31 cellular contexts compared by ENCODE assay signal in the genomic region with DNA sequence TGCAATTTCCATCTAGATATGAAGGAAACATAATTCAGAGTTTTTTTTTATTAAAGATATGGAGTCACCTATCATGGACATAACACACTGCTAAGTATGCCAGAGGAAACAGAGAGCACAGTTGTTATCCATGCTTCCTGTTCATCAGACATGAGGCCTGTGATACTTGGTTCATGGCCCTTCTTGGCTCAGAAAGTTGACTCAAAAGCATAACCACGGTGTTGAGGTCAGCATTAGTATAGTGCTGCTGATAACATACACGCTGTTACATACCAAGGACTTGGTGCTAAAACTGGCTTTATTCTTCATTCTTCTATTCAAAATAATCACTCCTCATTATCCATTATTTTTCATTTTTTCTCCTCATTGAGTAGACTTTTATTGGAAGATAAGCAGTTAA.
"Had no signal": no experiment of that assay in that cellular context is flagged by ENCODE, and none has a peak within 500 bp of the region (broad histone marks: within the 10 kb centered on the region; RNA-seq: fewer than 3 reads in every experiment).

No MANE protein-coding gene starts in this region.

- FAIRE-seq: small intestine had no signal

- H3K4me3 ChIP-seq: ovary, psoas muscle, right lobe of liver, sigmoid colon, stomach, suprapubic skin, testis, tibial artery, transverse colon, upper lobe of right lung, uterus had no signal

- H3K79me2 ChIP-seq: parathyroid adenoma had no signal

- H3K27me3 Mint-ChIP-seq: natural killer cell treated with Interleukin-12 subunit alpha and Interleukin-12 subunit beta and Interleukin-15 and Interleukin-18, amount 100 ng/mL, for 72 hours; progenitor cell of endocrine pancreas; stimulated activated naive B cell treated with anti-CD40 and anti-IgM and Interleukin-4, amounts not matched to agents 10 μg/mL and 1 μg/mL and 100 μg/mL, for 72 hours; stimulated activated naive CD8-positive, alpha-beta T cell treated with anti-CD3 and anti-CD28 coated beads, Interleukin-15, Interleukin-2, amounts not matched to agents 100 ng/mL and 50 ng/mL, for 24 hours had no signal

- H3K4me3 Mint-ChIP-seq: naive thymus-derived CD8-positive, alpha-beta T cell; natural killer cell treated with Interleukin-12 subunit alpha and Interleukin-12 subunit beta and Interleukin-15 and Interleukin-18, amount 100 ng/mL, for 72 hours; nephron progenitor cell; neural crest cell; stimulated activated effector memory CD8-positive, alpha-beta T cell treated with anti-CD3 and anti-CD28 coated beads, Interleukin-12 subunit alpha, Interleukin-12 subunit beta, amount 100 ng/mL, for 72 hours; stimulated activated naive B cell treated with anti-CD40 and anti-IgM and Interleukin-4, amounts not matched to agents 10 μg/mL and 1 μg/mL and 100 μg/mL, for 72 hours; stimulated activated naive CD8-positive, alpha-beta T cell treated with anti-CD3 and anti-CD28 coated beads, Interleukin-15, Interleukin-2, amounts not matched to agents 100 ng/mL and 50 ng/mL, for 24 hours; type B pancreatic cell had no signal

- H3K27ac Mint-ChIP-seq: naive thymus-derived CD8-positive, alpha-beta T cell; natural killer cell treated with Interleukin-12 subunit alpha and Interleukin-12 subunit beta and Interleukin-15 and Interleukin-18, amount 100 ng/mL, for 72 hours; nephron progenitor cell; progenitor cell of endocrine pancreas; stimulated activated effector memory CD8-positive, alpha-beta T cell treated with anti-CD3 and anti-CD28 coated beads, Interleukin-12 subunit alpha, Interleukin-12 subunit beta, amount 100 ng/mL, for 72 hours; stimulated activated naive B cell treated with anti-CD40 and anti-IgM and Interleukin-4, amounts not matched to agents 10 μg/mL and 1 μg/mL and 100 μg/mL, for 72 hours; stimulated activated naive CD8-positive, alpha-beta T cell treated with anti-CD3 and anti-CD28 coated beads, Interleukin-15, Interleukin-2, amounts not matched to agents 100 ng/mL and 50 ng/mL, for 24 hours; type B pancreatic cell had no signal

- H3K27ac ChIP-seq: neutrophil, ovary, parathyroid adenoma, psoas muscle, right lobe of liver, sigmoid colon, stomach, suprapubic skin, testis, tibial artery, transverse colon, upper lobe of right lung, uterus had no signal

- ATAC-seq: naive thymus-derived CD8-positive, alpha-beta T cell; natural killer cell treated with Interleukin-12 subunit alpha and Interleukin-12 subunit beta and Interleukin-15 and Interleukin-18, amount 100 ng/mL, for 72 hours; psoas muscle; right cardiac atrium; stimulated activated effector memory CD8-positive, alpha-beta T cell treated with anti-CD3 and anti-CD28 coated beads, Interleukin-12 subunit alpha, Interleukin-12 subunit beta, amount 100 ng/mL, for 72 hours; stimulated activated naive B cell treated with anti-CD40 and anti-IgM and Interleukin-4, amounts not matched to agents 10 μg/mL and 1 μg/mL and 100 μg/mL, for 72 hours; upper lobe of right lung had no signal

- H3K9me3 ChIP-seq: neutrophil, ovary, psoas muscle, right lobe of liver, sigmoid colon, stomach, suprapubic skin, testis, tibial artery, transverse colon, upper lobe of right lung, uterus had no signal

- DNase-seq: naive thymus-derived CD8-positive, alpha-beta T cell; nephron progenitor cell; nucleus accumbens; ovary; posterior cingulate gyrus; psoas muscle; right cardiac atrium; right lobe of liver; sigmoid colon; small intestine; stimulated activated CD4-positive, alpha-beta T cell treated with anti-CD3 and anti-CD28 coated beads, Interleukin-15, amount 100 ng/mL, for 24 hours; stimulated activated CD4-positive, alpha-beta T cell treated with anti-CD3 and anti-CD28 coated beads, Interleukin-2, amount 100 ng/mL, for 24 hours; stimulated activated CD4-positive, alpha-beta T cell treated with anti-CD3 and anti-CD28 coated beads, Interleukin-2, amount 100 ng/mL, for 48 hours; stimulated activated CD4-positive, alpha-beta T cell treated with anti-CD3 and anti-CD28 coated beads, Interleukin-4, amount 100 ng/mL, for 24 hours; stimulated activated naive B cell treated with anti-CD40 and anti-IgM and Interleukin-4, amounts not matched to agents 10 μg/mL and 1 μg/mL and 100 μg/mL, for 72 hours; stimulated activated naive CD4-positive, alpha-beta T cell treated with Interleukin-2 at 50 U/mL for 16 hours; stomach; testis; tibial artery; transverse colon; upper lobe of right lung; uterus had no signal

- H3K36me3 ChIP-seq: neutrophil, ovary, right lobe of liver, sigmoid colon, stomach, suprapubic skin, tibial artery, transverse colon, upper lobe of right lung, uterus had no signal

- H3K36me3 Mint-ChIP-seq: naive thymus-derived CD8-positive, alpha-beta T cell; stimulated activated effector memory CD8-positive, alpha-beta T cell treated with anti-CD3 and anti-CD28 coated beads, Interleukin-12 subunit alpha, Interleukin-12 subunit beta, amount 100 ng/mL, for 72 hours; stimulated activated naive B cell treated with anti-CD40 and anti-IgM and Interleukin-4, amounts not matched to agents 10 μg/mL and 1 μg/mL and 100 μg/mL, for 72 hours; type B pancreatic cell had no signal

- H3K9me3 Mint-ChIP-seq: nephron progenitor cell; neural crest cell; stimulated activated naive B cell treated with anti-CD40 and anti-IgM and Interleukin-4, amounts not matched to agents 10 μg/mL and 1 μg/mL and 100 μg/mL, for 72 hours; type B pancreatic cell had no signal

- H3K4me1 Mint-ChIP-seq: naive thymus-derived CD8-positive, alpha-beta T cell; neural crest cell; stimulated activated effector memory CD8-positive, alpha-beta T cell treated with anti-CD3 and anti-CD28 coated beads, Interleukin-12 subunit alpha, Interleukin-12 subunit beta, amount 100 ng/mL, for 72 hours; stimulated activated naive B cell treated with anti-CD40 and anti-IgM and Interleukin-4, amounts not matched to agents 10 μg/mL and 1 μg/mL and 100 μg/mL, for 72 hours had no signal

- H2AFZ ChIP-seq: parathyroid adenoma had no signal

- H3K9ac ChIP-seq: parathyroid adenoma had no signal

- H3K4me1 ChIP-seq: parathyroid adenoma, psoas muscle, right lobe of liver, suprapubic skin, testis, transverse colon, upper lobe of right lung, uterus had no signal

- H3K27me3 ChIP-seq: neutrophil, ovary, right lobe of liver, sigmoid colon, stomach, suprapubic skin, testis, tibial artery, transverse colon, upper lobe of right lung, uterus had no signal
